Comparison of ENCODE assay signal across 9 cellular contexts in the genomic region with DNA sequence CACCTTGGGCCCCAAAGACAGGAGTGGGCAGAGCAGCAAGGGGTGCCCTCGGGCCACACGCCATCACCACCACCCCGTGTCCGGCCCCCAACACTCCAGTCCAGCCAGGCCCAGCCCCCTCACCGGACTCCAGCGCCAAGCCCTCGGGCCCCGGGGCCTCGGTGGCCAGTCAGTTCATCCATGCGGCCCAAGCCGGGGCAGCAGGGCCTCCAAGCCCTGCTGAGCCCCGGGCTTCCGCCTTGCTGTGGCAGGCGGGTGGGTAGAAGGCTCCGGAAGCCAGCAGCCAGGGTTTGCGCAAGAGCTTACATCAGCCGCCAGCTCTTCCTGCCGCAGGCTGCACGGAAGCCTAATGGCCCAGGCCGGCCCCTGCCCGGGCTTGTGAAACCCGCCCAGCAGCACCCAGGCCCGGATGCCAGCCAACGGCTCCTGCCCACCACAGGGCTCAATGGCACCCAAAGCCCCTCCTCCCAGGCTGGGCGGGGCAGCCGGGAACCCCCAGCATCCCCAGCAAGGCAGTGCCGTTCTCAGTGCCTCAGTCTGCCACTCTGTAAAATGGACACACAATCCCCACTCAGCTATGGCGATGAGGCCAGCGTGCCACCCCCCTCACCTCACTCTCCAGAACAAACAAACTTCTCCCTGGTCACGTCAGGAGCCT. TPM values are rescaled to one million over a fixed set of nuclear protein-coding genes. Genes with fewer than 3 reads are reported as not detected.
A peak's percentile ranks its signal among the peaks of the same experiment; 100 is the strongest.
DNase-seq lines count a peak whose midpoint lies in the region; ATAC-seq, FAIRE-seq and TF ChIP-seq lines count a peak whose summit lies in the region.
"Had no signal": no experiment of that assay in that cellular context is flagged by ENCODE, and none has a peak within 500 bp of the region (broad histone marks: within the 10 kb centered on the region; RNA-seq: fewer than 3 reads in every experiment).

No MANE protein-coding gene starts in this region.

- H3K27me3 Mint-ChIP-seq in Caco-2 (ENCODE audit: insufficient read depth, unreplicated experiment) (no peaks in the 10 kb centered on the region), T-helper 17 cell (no peaks in the 10 kb centered on the region)

- H3K4me3 Mint-ChIP-seq in Caco-2 (ENCODE audit: unreplicated experiment) (no peak overlapping the region), T-helper 17 cell (peak overlapping the region; percentile 80)

- FAIRE-seq in kidney (lab: Jason Lieb, UNC): no peak
- FAIRE-seq: colon had no signal

- ATAC-seq in GM21390 (IDR thresholded peaks at IDR 0.05; ENCODE audit: unreplicated experiment) (peak; percentile 87), IMR-90 (ENCODE audit: low read depth) (peak; percentile 73), T-helper 17 cell (peak; percentile 96)

- H3K9ac ChIP-seq in IMR-90 (ENCODE audit: low read depth, low read length) (peak overlapping the region; percentile 42), kidney (ENCODE audit: low read length in 2 of 2) (no peak overlapping the region)

- peaks cover 57% of the 10 kb centered on the region for H3K36me3 Mint-ChIP-seq in Caco-2 (ENCODE audit: insufficient read depth, unreplicated experiment)
- peaks cover 6% of the 10 kb centered on the region for H3K36me3 Mint-ChIP-seq in T-helper 17 cell (ENCODE audit: low read depth)

- no peak for TF ChIP-seq RAD21 in IMR-90 (IDR thresholded peaks at IDR 0.05; ENCODE audit: low read length)

- H2BK120ac ChIP-seq in IMR-90 (ENCODE audit: low read depth, low read length): peak overlapping the region; percentile 39; the same call in 1 of the 2 replicates

- H3K36me3 ChIP-seq in Caco-2 (ENCODE audit: control insufficient read depth, insufficient read depth, low read length): peaks cover 3% of the 10 kb centered on the region; the same call in 1 of the 2 replicates
- H3K36me3 ChIP-seq in IMR-90 (ENCODE audit: control insufficient read depth, insufficient read depth, low read length): peaks cover 46% of the 10 kb centered on the region
- H3K36me3 ChIP-seq in kidney (ENCODE audit: control insufficient read depth in 1 of 2, insufficient read depth in 2 of 2, low read length in 2 of 2): peaks cover 2 to 23% of the 10 kb centered on the region in 2 donors

- in situ Hi-C loops in IMR-90 (cut with MboI; ENCODE audit: low sequenced_read_pairs): no loop called here

- TF ChIP-seq POLR2A in IMR-90 (IDR thresholded peaks at IDR 0.05; ENCODE audit: low read depth, low read length): no peak; the same call in 1 of the 2 replicates

- TF ChIP-seq CTCF in Caco-2 (IDR thresholded peaks at IDR 0.05; ENCODE audit: insufficient read depth in 1 of 2, low read depth in 1 of 2, low read length in 1 of 2, severe bottlenecking in 1 of 2, unreplicated experiment in 1 of 2): no peak
- no peak for TF ChIP-seq CTCF in IMR-90 (conservative IDR thresholded peaks at IDR 0.05; ENCODE audit: low read depth, low read length)
- TF ChIP-seq CTCF in kidney (IDR thresholded peaks at IDR 0.05; ENCODE audit: borderline replicate concordance, extremely low read depth, insufficient read depth): no peak

- peak overlapping the region; percentile 92 for H2AK9ac ChIP-seq in IMR-90 (replicated peaks; ENCODE audit: low read depth, low read length, poor library complexity)

- H3K4me1 Mint-ChIP-seq in Caco-2 (ENCODE audit: low read depth, unreplicated experiment) (peaks cover 7% of the 10 kb centered on the region), T-helper 17 cell (peaks cover 22% of the 10 kb centered on the region)

- H3K4me1 ChIP-seq in Caco-2 (peaks cover 7% of the 10 kb centered on the region), IMR-90 (ENCODE audit: control insufficient read depth, insufficient read depth, low read length) (peaks cover 7% of the 10 kb centered on the region; the same call in 1 of the 2 replicates), kidney (ENCODE audit: control insufficient read depth in 1 of 2, insufficient read depth in 1 of 2, low read depth in 1 of 2, low read length in 2 of 2) (peaks cover 0 to 7% of the 10 kb centered on the region in 2 donors)

- no peak overlapping the region; the same call in 1 of the 2 replicates for H2BK20ac ChIP-seq in IMR-90 (ENCODE audit: low read depth, low read length)

- no peaks in the 10 kb centered on the region for H3K27me3 ChIP-seq in Caco-2 (replicated peaks; ENCODE audit: control insufficient read depth, insufficient read depth, low read length)
- no peaks in the 10 kb centered on the region for H3K27me3 ChIP-seq in IMR-90 (ENCODE audit: control insufficient read depth, insufficient read depth, low read length)

- 70% methylated on average over 11 of the region's 30 CpGs; no CpG with 5 or more reads in 1 of the 2 experiments for WGBS in IMR-90 (ENCODE audit: extremely low coverage in 2 of 2, insufficient read length in 1 of 2), 2 experiments

- peak overlapping the region; percentile 83 for H3K4ac ChIP-seq in IMR-90 (ENCODE audit: low read depth, low read length)

- dilution Hi-C loops in IMR-90 (cut with HindIII; ENCODE audit: low sequenced_read_pairs, unreplicated experiment): no loop called here

- H3K23ac ChIP-seq in IMR-90 (ENCODE audit: low read depth, low read length): peak overlapping the region; percentile 1; the same call in 1 of the 2 replicates

- H3K4me3 ChIP-seq in Caco-2 (ENCODE audit: low read depth, low read length) (no peak overlapping the region), IMR-90 (ENCODE audit: insufficient read depth, low read depth, low read length) (peak overlapping the region; percentile 17; the same call in 1 of the 2 replicates), kidney (ENCODE audit: low read length in 2 of 2) (no peak overlapping the region)

- peak overlapping the region; percentile 41 for H3K4me2 ChIP-seq in IMR-90 (ENCODE audit: low read depth, low read length)

- intact Hi-C loops in Caco-2 (cut with micrococcal nuclease; ENCODE audit: unreplicated experiment): loop anchor here (2.0 kb wide), 1 partner anchor 54 kb away; no protein-coding TSS in a partner anchor
- intact Hi-C loops in IMR-90 (cut with micrococcal nuclease): no loop called here
- intact Hi-C loops in kidney (cut with DNase I): no loop called here

- POLR2A ChIA-PET in Caco-2 (lab: Charles Lee) (interaction anchor here (0.6 kb wide), 1 partner anchor 127 kb away, joined by 3 read pairs; no protein-coding TSS in a partner anchor), IMR-90 (lab: Charles Lee; ENCODE audit: unreplicated experiment) (no interaction called here)

- H3K9me1 ChIP-seq in IMR-90 (ENCODE audit: insufficient read depth, low read length): no peaks in the 10 kb centered on the region; the same call in 1 of the 2 replicates

- DNase-seq in Caco-2 (no peak), IMR-90 (peak; percentile 89), T-helper 17 cell (peak; percentile 85 to 89 (median 87)), amygdala (lab: John Stamatoyannopoulos, UW) (peak in 35 of 56 donors; percentile 12 to 71 (median 40)), kidney (peak; percentile 95), cortex of kidney (lab: John Stamatoyannopoulos, UW) (no peak)
- peak; percentile 78 for DNase-seq in stimulated activated CD4-positive, alpha-beta T cell treated with anti-CD3 and anti-CD28 coated beads, Interleukin-4, amount 100 ng/mL, for 1 hour

- H3K18ac ChIP-seq in IMR-90 (ENCODE audit: low read depth, low read length): peak overlapping the region; percentile 27; the same call in 1 of the 2 replicates

- CTCF ChIA-PET in Caco-2 (lab: Charles Lee): interaction anchor here (0.7 to 1.3 kb wide), 3 partner anchors 28 to 56 kb away, joined by 3 to 7 read pairs (median 5); no protein-coding TSS in a partner anchor
- CTCF ChIA-PET in IMR-90 (lab: Yijun Ruan, JAX): no interaction called here

- no peaks in the 10 kb centered on the region for H3K9me3 Mint-ChIP-seq in Caco-2 (ENCODE audit: unreplicated experiment)

- H3K9me3 ChIP-seq in Caco-2 (no peaks in the 10 kb centered on the region), IMR-90 (ENCODE audit: control insufficient read depth, insufficient read depth, low read length) (no peaks in the 10 kb centered on the region), T-helper 17 cell (ENCODE audit: control insufficient read depth, low read length, poor library complexity, severe bottlenecking) (no peaks in the 10 kb centered on the region), kidney (ENCODE audit: control insufficient read depth in 1 of 2, low read length in 2 of 2) (no peaks in the 10 kb centered on the region)

- peak overlapping the region; percentile 82 for H2AK5ac ChIP-seq in IMR-90 (ENCODE audit: low read depth, low read length)

- peaks cover 9 to 82% of the 10 kb centered on the region in 2 experiments for H3K79me1 ChIP-seq in IMR-90 (ENCODE audit: low read depth in 1 of 2, low read length in 2 of 2)

- no TSS peak for BruUV-seq in Caco-2 (replicated peaks; lab: Mats Ljungman, UMichigan)
- BruUV-seq in IMR-90 (replicated peaks; lab: Mats Ljungman, UMichigan): no TSS peak

- 0 out of 2 replicates have a peak overlapping the region, but pooled peaks have one; percentile 18 for H3K56ac ChIP-seq in IMR-90 (ENCODE audit: extremely low read depth, insufficient read depth, low read length)

- H4K8ac ChIP-seq in IMR-90 (ENCODE audit: low read depth in 2 of 2, low read length in 2 of 2): peak overlapping the region; percentile 74 to 76

- H2BK15ac ChIP-seq in IMR-90 (ENCODE audit: low read depth, low read length): no peak overlapping the region

- H2AFZ ChIP-seq in IMR-90 (replicated peaks; ENCODE audit: low read length, poor library complexity): peak overlapping the region; percentile 2

- peak overlapping the region; percentile 43 for H2BK5ac ChIP-seq in IMR-90 (ENCODE audit: low read depth, low read length, poor library complexity, severe bottlenecking)

- H4K91ac ChIP-seq in IMR-90 (ENCODE audit: insufficient read depth, low read depth, low read length): peak overlapping the region; percentile 66

- peak overlapping the region; percentile 10; the same call in 1 of the 2 replicates for H3K14ac ChIP-seq in IMR-90 (replicated peaks; ENCODE audit: low read depth, low read length)

- H4K5ac ChIP-seq in IMR-90 (ENCODE audit: low read depth, low read length): peak overlapping the region; percentile 43; the same call in 1 of the 2 replicates

- peaks cover 72% of the 10 kb centered on the region for H4K20me1 ChIP-seq in IMR-90 (ENCODE audit: insufficient read depth, low read length)

- peak overlapping the region; percentile 79 for H3K27ac Mint-ChIP-seq in Caco-2 (ENCODE audit: unreplicated experiment)
- H3K27ac Mint-ChIP-seq in T-helper 17 cell: peak overlapping the region; percentile 98

- H3K27ac ChIP-seq in IMR-90 (ENCODE audit: insufficient read depth, low read length): peak overlapping the region; percentile 89
- H3K27ac ChIP-seq in kidney (ENCODE audit: low read depth in 2 of 2, low read length in 2 of 2): peak overlapping the region in 1 of 2 donors; percentile 90

TF ChIP-seq in IMR-90, 13 proteins besides CTCF, POLR2A, EP300 and RAD21 (continues in another document):
- TF ChIP-seq RCOR1 (IDR thresholded peaks at IDR 0.05; ENCODE audit: insufficient replicate concordance, low read length) (peak; percentile 96), NFE2L2 (IDR thresholded peaks at IDR 0.05; ENCODE audit: low read depth, low read length) (no peak)

RNA-seq across cellular contexts. Expression of gene TNRC18, which starts 26.5 kb away (rescaled TPM):
- total RNA-seq in Caco-2 (2022): 73.7 and 75.6 TPM in 2 replicates
- total RNA-seq in IMR-90 (2012; rRNA removed): 4.7 and 5.3 TPM in 2 replicates
- 29.6 and 37.9 TPM in 2 replicates for polyA plus RNA-seq in IMR-90 (2012; rRNA removed)
- polyA plus RNA-seq in IMR-90 (2012; cell fraction: cytosol; rRNA removed): 37.7 and 43.0 TPM in 2 replicates
- 64.3 and 93.3 TPM in 2 replicates for polyA plus RNA-seq in IMR-90 (2012; cell fraction: nucleus; rRNA removed; ENCODE audit: low replicate concordance)
- total RNA-seq in T-helper 17 cell: 10 to 100 TPM; 54.5 to 67.6 TPM
- total RNA-seq in kidney: 125 TPM
- polyA plus RNA-seq in kidney (ENCODE audit: insufficient read depth, low read depth, low replicate concordance): 12.5 TPM

Comparison
In these comparisons a context has a peak if more than half of its experiments do, and no peak if none do; other contexts are left out.
1. DNase-seq: peak in IMR-90 (single experiment), T-helper 17 cell (3 of 3), amygdala (35 of 56), kidney (single experiment) and stimulated activated CD4-positive, alpha-beta T cell treated with anti-CD3 and anti-CD28 coated beads, Interleukin-4, amount 100 ng/mL, for 1 hour (single experiment); none in Caco-2 (0 of 2) and cortex of kidney (single experiment).
2. Peak in every context shown above with its lines, with median percentiles within 50 percentile points of each other: ATAC-seq.